ENCODE assay signal across 8 cellular contexts in genomic region chr15:95304116-95304873, GRCh38.
DNase-seq lines count a peak whose midpoint lies in the region; ATAC-seq and TF ChIP-seq lines count a peak whose summit lies in the region.

No MANE protein-coding gene starts in this region.

- peak overlapping the region; percentile 50 for H3K27ac ChIP-seq in colonic mucosa
- H3K27ac ChIP-seq in liver (ENCODE audit: low read depth in 1 of 2, low read length in 2 of 2), result peak overlapping the region; percentile 70 to 78
- H3K27ac ChIP-seq in suprapubic skin, result peak overlapping the region; percentile 82

- no peak for TF ChIP-seq EP300 in suprapubic skin (IDR thresholded peaks at IDR 0.05)

- TF ChIP-seq RAD21 in liver (IDR thresholded peaks at IDR 0.05), result no peak

- no peaks in the 10 kb centered on the region for H3K9me3 ChIP-seq in colonic mucosa
- H3K9me3 ChIP-seq in liver (ENCODE audit: control insufficient read depth in 4 of 4, low read length in 3 of 4), result no peaks in the 10 kb centered on the region
- no peaks in the 10 kb centered on the region for H3K9me3 ChIP-seq in suprapubic skin

- H3K36me3 ChIP-seq in colonic mucosa, result no peaks in the 10 kb centered on the region
- no peaks in the 10 kb centered on the region for H3K36me3 ChIP-seq in liver (ENCODE audit: control insufficient read depth in 4 of 4, insufficient read depth in 3 of 4, low read depth in 1 of 4, low read length in 3 of 4)
- H3K36me3 ChIP-seq in suprapubic skin, result no peaks in the 10 kb centered on the region
- H3K36me3 ChIP-seq in H7 (replicated peaks; ENCODE audit: control insufficient read depth, insufficient read depth, low read length), result no peaks in the 10 kb centered on the region

- peaks cover 0 to 1% of the 10 kb centered on the region in 2 donors for H3K4me1 Mint-ChIP-seq in effector memory CD8-positive, alpha-beta T cell (ENCODE audit: low read depth in 2 of 2)

- H3K36me3 Mint-ChIP-seq in effector memory CD8-positive, alpha-beta T cell (ENCODE audit: insufficient read depth), result no peaks in the 10 kb centered on the region

- H3K27ac Mint-ChIP-seq in effector memory CD8-positive, alpha-beta T cell, result no peak overlapping the region

- intact Hi-C loops in colonic mucosa (cut with DNase I), result no loop called here

- TF ChIP-seq POLR2A in NB4 (IDR thresholded peaks at IDR 0.05; ENCODE audit: extremely low read depth, insufficient read length) (no peak), suprapubic skin (IDR thresholded peaks at IDR 0.05) (no peak)

- H3K4me3 Mint-ChIP-seq in effector memory CD8-positive, alpha-beta T cell, result no peak overlapping the region

- peaks cover 4 to 21% of the 10 kb centered on the region in 2 donors for H3K27me3 Mint-ChIP-seq in effector memory CD8-positive, alpha-beta T cell

- peaks cover 0 to 6% of the 10 kb centered on the region in 2 donors for H3K9me3 Mint-ChIP-seq in effector memory CD8-positive, alpha-beta T cell

- TF ChIP-seq CTCF in NB4 (IDR thresholded peaks at IDR 0.05; ENCODE audit: low read depth, low read length), result no peak
- no peak for TF ChIP-seq CTCF in colonic mucosa (IDR thresholded peaks at IDR 0.05)
- no peak for TF ChIP-seq CTCF in liver (IDR thresholded peaks at IDR 0.05; ENCODE audit: low read depth, low read length, missing input control)
- no peak for TF ChIP-seq CTCF in suprapubic skin (IDR thresholded peaks at IDR 0.05)

- ATAC-seq in effector memory CD8-positive, alpha-beta T cell (replicated peaks), result no peak

- H3K27me3 ChIP-seq in colonic mucosa (no peaks in the 10 kb centered on the region), liver (ENCODE audit: control insufficient read depth in 4 of 4, insufficient read depth in 4 of 4, low read length in 3 of 4) (no peaks in the 10 kb centered on the region), suprapubic skin (no peaks in the 10 kb centered on the region), H7 (ENCODE audit: control insufficient read depth, insufficient read depth, low read length) (no peaks in the 10 kb centered on the region)

- 59% methylated on average over 14 of the region's 14 CpGs for WGBS in liver
- WGBS in suprapubic skin, result 47% methylated on average over 14 of the region's 14 CpGs

- peak; percentile 58 for DNase-seq in NB4 (ENCODE audit: low read depth)
- DNase-seq in colonic mucosa, result no peak
- no peak for DNase-seq in suprapubic skin (ENCODE audit: low spot score in 2 of 2)
- no peak for DNase-seq in H7
- DNase-seq in SHP77 (lab: John Stamatoyannopoulos, UW), result no peak
- no peak for DNase-seq in NK-92 (lab: John Stamatoyannopoulos, UW; ENCODE audit: unreplicated experiment)
- no peak for DNase-seq in effector memory CD8-positive, alpha-beta T cell

- H3K4me3 ChIP-seq in NB4 (ENCODE audit: low read depth, low read length) (no peak overlapping the region), colonic mucosa (no peak overlapping the region), liver (ENCODE audit: low read depth in 1 of 3, low read length in 3 of 3) (no peak overlapping the region), suprapubic skin (no peak overlapping the region), H7 (ENCODE audit: insufficient read depth, low read depth, low read length) (no peak overlapping the region)

- H3K4me1 ChIP-seq in colonic mucosa (no peaks in the 10 kb centered on the region), liver (ENCODE audit: control insufficient read depth in 4 of 4, insufficient read depth in 4 of 4, low read length in 3 of 4) (no peaks in the 10 kb centered on the region), suprapubic skin (peaks cover 7% of the 10 kb centered on the region)

- H3K9ac ChIP-seq in colonic mucosa (ENCODE audit: low read depth in 2 of 2, low read length in 2 of 2) (peak overlapping the region in 1 of 2 donors; percentile 36), liver (ENCODE audit: low read depth in 1 of 2, low read length in 2 of 2) (no peak overlapping the region)

TF ChIP-seq in liver, 16 proteins besides CTCF, POLR2A, EP300 and RAD21:
- TF ChIP-seq HNF4G (IDR thresholded peaks at IDR 0.05), result no peak
